28 cellular contexts compared by ENCODE assay signal in the genomic region with DNA sequence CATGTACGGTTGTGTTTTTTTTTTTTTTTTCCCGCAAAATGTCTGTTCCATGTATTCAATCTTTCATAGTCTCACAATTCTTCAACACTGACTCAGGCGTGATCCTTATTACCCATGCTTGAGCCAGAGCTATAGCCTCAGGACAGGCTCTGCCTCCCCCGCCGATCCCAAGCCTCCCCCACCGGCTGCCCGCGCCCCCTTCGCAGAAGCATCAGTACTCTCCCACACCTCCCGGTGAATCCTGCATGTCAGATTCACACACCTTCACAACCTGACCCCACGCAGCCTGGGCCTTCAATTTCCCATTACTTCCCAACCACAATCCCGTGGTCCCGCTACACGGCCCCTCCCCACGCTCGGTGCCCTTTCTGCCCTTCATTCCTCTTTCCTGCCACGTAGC.
"Had no signal": no experiment of that assay in that cellular context is flagged by ENCODE, and none has a peak within 500 bp of the region (broad histone marks: within the 10 kb centered on the region; RNA-seq: fewer than 3 reads in every experiment).

No MANE protein-coding gene starts in this region.

- H3K36me3 ChIP-seq: ascending aorta, breast epithelium, cardiac muscle cell, colonic mucosa, esophagus squamous epithelium, gastroesophageal sphincter had no signal

- H3K27ac ChIP-seq: ascending aorta, breast epithelium, cardiac muscle cell, colonic mucosa, epithelial cell of prostate, esophagus squamous epithelium, gastroesophageal sphincter had no signal

- H3K4me1 Mint-ChIP-seq: activated CD4-positive, alpha-beta memory T cell treated with anti-CD3 and anti-CD28 coated beads, Interleukin-2, amount 10 ng/mL, durations not matched to agents 7 days and 5 days; activated CD4-positive, alpha-beta T cell treated with anti-CD3 and anti-CD28 coated beads, Interleukin-2, amount 10 ng/mL, durations not matched to agents 7 days and 5 days; activated naive CD4-positive, alpha-beta T cell treated with anti-CD3 and anti-CD28 coated beads, Interleukin-2, amount 50 U/mL, for 24 hours; activated naive CD8-positive, alpha-beta T cell treated with anti-CD3 and anti-CD28 coated beads for 36 hours had no signal

- H3K27me3 ChIP-seq: ascending aorta, breast epithelium, cardiac muscle cell, colonic mucosa, esophagus squamous epithelium, gastroesophageal sphincter had no signal

- ATAC-seq: activated naive CD8-positive, alpha-beta T cell treated with anti-CD3 and anti-CD28 coated beads, Interleukin-2, amount 50 U/mL, for 24 hours; activated T-cell treated with anti-CD3 and anti-CD28 coated beads, Interleukin-2, amount 50 U/mL, for 4 hours; gastroesophageal sphincter had no signal

- H3K4me3 Mint-ChIP-seq: activated CD4-positive, alpha-beta memory T cell treated with anti-CD3 and anti-CD28 coated beads, Interleukin-2, amount 10 ng/mL, durations not matched to agents 7 days and 5 days; activated CD4-positive, alpha-beta T cell treated with anti-CD3 and anti-CD28 coated beads, Interleukin-2, amount 10 ng/mL, durations not matched to agents 7 days and 5 days; activated naive CD4-positive, alpha-beta T cell treated with anti-CD3 and anti-CD28 coated beads for 36 hours; activated naive CD4-positive, alpha-beta T cell treated with anti-CD3 and anti-CD28 coated beads, Interleukin-2, amount 50 U/mL, for 24 hours; activated naive CD8-positive, alpha-beta T cell treated with anti-CD3 and anti-CD28 coated beads for 36 hours; activated naive CD8-positive, alpha-beta T cell treated with anti-CD3 and anti-CD28 coated beads, Interleukin-2, amount 50 U/mL, for 24 hours; activated T-cell treated with anti-CD3 and anti-CD28 coated beads, Interleukin-2, amount 50 U/mL, for 4 hours; activated T-helper 1 cell treated with anti-CD3 and anti-CD28 coated beads, Interleukin-12 subunit alpha, Interleukin-12 subunit beta, Interleukin-2, Interleukin-4 antibody, amounts not matched to agents 30 ng/mL and 10 ng/mL and 1 ng/mL, durations not matched to agents 14 hours and 24 hours and 36 hours; brain had no signal

- H3K9me3 ChIP-seq: ascending aorta, breast epithelium, colonic mucosa, esophagus squamous epithelium, gastroesophageal sphincter had no signal

- H3K27ac Mint-ChIP-seq: activated CD4-positive, alpha-beta memory T cell treated with anti-CD3 and anti-CD28 coated beads, Interleukin-2, amount 10 ng/mL, durations not matched to agents 7 days and 5 days; activated CD4-positive, alpha-beta T cell treated with anti-CD3 and anti-CD28 coated beads, Interleukin-2, amount 10 ng/mL, durations not matched to agents 7 days and 5 days; activated naive CD4-positive, alpha-beta T cell treated with anti-CD3 and anti-CD28 coated beads for 36 hours; activated naive CD4-positive, alpha-beta T cell treated with anti-CD3 and anti-CD28 coated beads, Interleukin-2, amount 50 U/mL, for 24 hours; activated naive CD8-positive, alpha-beta T cell treated with anti-CD3 and anti-CD28 coated beads for 36 hours; activated naive CD8-positive, alpha-beta T cell treated with anti-CD3 and anti-CD28 coated beads, Interleukin-2, amount 50 U/mL, for 24 hours; activated T-helper 1 cell treated with anti-CD3 and anti-CD28 coated beads, Interleukin-12 subunit alpha, Interleukin-12 subunit beta, Interleukin-2, Interleukin-4 antibody, amounts not matched to agents 30 ng/mL and 10 ng/mL and 1 ng/mL, durations not matched to agents 14 hours and 24 hours and 36 hours; activated T-helper 2 cell treated with anti-CD3 and anti-CD28 coated beads, Interferon-gamma antibody, Interleukin-2, Interleukin-4, amounts not matched to agents 10 μg/mL and 5 μg/mL and 100 μg/mL, durations not matched to agents 14 hours and 24 hours and 36 hours had no signal

- H3K4me3 ChIP-seq: ascending aorta, breast epithelium, cardiac muscle cell, colonic mucosa, esophagus squamous epithelium, gastroesophageal sphincter had no signal

- H3K9me3 Mint-ChIP-seq: activated CD4-positive, alpha-beta memory T cell treated with anti-CD3 and anti-CD28 coated beads, Interleukin-2, amount 10 ng/mL, durations not matched to agents 7 days and 5 days; activated naive CD4-positive, alpha-beta T cell treated with anti-CD3 and anti-CD28 coated beads for 36 hours; activated naive CD4-positive, alpha-beta T cell treated with anti-CD3 and anti-CD28 coated beads, Interleukin-2, amount 50 U/mL, for 24 hours; activated T-cell treated with anti-CD3 and anti-CD28 coated beads, Interleukin-2, amount 50 U/mL, for 4 hours; activated T-helper 1 cell treated with anti-CD3 and anti-CD28 coated beads, Interleukin-12 subunit alpha, Interleukin-12 subunit beta, Interleukin-2, Interleukin-4 antibody, amounts not matched to agents 30 ng/mL and 10 ng/mL and 1 ng/mL, durations not matched to agents 14 hours and 24 hours and 36 hours had no signal

- H3K4me1 ChIP-seq: ascending aorta, breast epithelium, colonic mucosa had no signal

- H3K27me3 Mint-ChIP-seq: activated CD4-positive, alpha-beta memory T cell treated with anti-CD3 and anti-CD28 coated beads, Interleukin-2, amount 10 ng/mL, durations not matched to agents 7 days and 5 days; activated CD4-positive, alpha-beta T cell treated with anti-CD3 and anti-CD28 coated beads, Interleukin-2, amount 10 ng/mL, durations not matched to agents 7 days and 5 days; activated naive CD4-positive, alpha-beta T cell treated with anti-CD3 and anti-CD28 coated beads, Interleukin-2, amount 50 U/mL, for 24 hours had no signal

- DNase-seq: activated CD4-positive, alpha-beta memory T cell treated with anti-CD3 and anti-CD28 coated beads, Interleukin-2, amount 10 ng/mL, durations not matched to agents 7 days and 5 days; activated CD4-positive, alpha-beta T cell treated with anti-CD3 and anti-CD28 coated beads for 1 hour; activated CD4-positive, alpha-beta T cell treated with anti-CD3 and anti-CD28 coated beads for 4 hours; activated CD4-positive, alpha-beta T cell treated with anti-CD3 and anti-CD28 coated beads, Interleukin-2, amount 10 ng/mL, durations not matched to agents 7 days and 5 days; activated CD4-positive, alpha-beta T cell treated with anti-CD3 and anti-CD28 coated beads, Interleukin-2, amount 50 U/mL, for 4 hours; activated CD8-positive, alpha-beta memory T cell treated with anti-CD3 and anti-CD28 coated beads, Interleukin-2, amount 50 U/mL, for 48 hours; activated effector memory CD4-positive, alpha-beta T cell treated with anti-CD3 and anti-CD28 coated beads, Interleukin-2, amount 50 U/mL, for 16 hours; activated naive CD4-positive, alpha-beta T cell treated with anti-CD3 and anti-CD28 coated beads for 36 hours; activated naive CD8-positive, alpha-beta T cell treated with anti-CD3 and anti-CD28 coated beads for 36 hours; activated naive CD8-positive, alpha-beta T cell treated with anti-CD3 and anti-CD28 coated beads, Interleukin-2, amount 50 U/mL, for 24 hours; activated T-cell treated with anti-CD3 and anti-CD28 coated beads for 4 hours; activated T-cell treated with anti-CD3 and anti-CD28 coated beads, Interleukin-2, amount 50 U/mL, for 4 hours; central memory CD4-positive, alpha-beta T cell; cerebellar nuclear complex; colonic mucosa; effector CD8-positive, alpha-beta T cell; esophagus squamous epithelium; foreskin melanocyte; T-helper 2 cell had no signal

- H3K36me3 Mint-ChIP-seq: activated naive CD4-positive, alpha-beta T cell treated with anti-CD3 and anti-CD28 coated beads, Interleukin-2, amount 50 U/mL, for 24 hours; brain had no signal
